Comparison of ENCODE assay signal across 15 cellular contexts in the genomic region with DNA sequence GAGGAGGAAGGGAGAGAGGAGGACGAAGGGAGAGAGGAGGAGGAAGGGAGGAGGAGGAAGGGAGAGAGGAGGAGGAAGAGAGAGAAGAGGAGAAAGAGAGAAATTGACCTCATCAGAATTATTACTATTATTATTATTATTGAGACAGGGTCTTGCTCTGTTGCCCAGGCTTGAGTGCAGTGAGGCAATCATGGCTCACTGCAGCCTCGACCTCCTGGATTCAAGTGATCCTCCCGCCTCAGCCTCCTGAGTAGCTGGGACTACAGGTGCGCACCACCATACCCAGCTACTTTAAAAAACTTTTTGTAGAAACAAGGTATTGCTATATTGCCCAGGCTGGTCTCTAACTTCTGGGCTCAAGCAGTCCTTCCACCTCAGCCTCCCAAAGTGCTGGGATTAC. TPM values are rescaled to one million over a fixed set of nuclear protein-coding genes. Genes with fewer than 3 reads are reported as not detected.
"Had no signal": no experiment of that assay in that cellular context is flagged by ENCODE, and none has a peak within 500 bp of the region (broad histone marks: within the 10 kb centered on the region; RNA-seq: fewer than 3 reads in every experiment).

No MANE protein-coding gene starts in this region.

RNA-seq across cellular contexts. Expression of gene CYP2W1, which starts 39.2 kb away (rescaled TPM):
- total RNA-seq: activated CD4-positive, alpha-beta memory T cell treated with anti-CD3 and anti-CD28 coated beads, Interleukin-2, amount 10 ng/mL, durations not matched to agents 7 days and 5 days; activated CD4-positive, alpha-beta T cell treated with anti-CD3 and anti-CD28 coated beads for 36 hours; activated CD4-positive, alpha-beta T cell treated with anti-CD3 and anti-CD28 coated beads, Interleukin-2, amount 10 ng/mL, durations not matched to agents 7 days and 5 days; activated CD8-positive, alpha-beta T cell treated with anti-CD3 and anti-CD28 coated beads, Interleukin-2, amount 10 ng/mL, durations not matched to agents 7 days and 5 days; activated naive CD8-positive, alpha-beta T cell treated with anti-CD3 and anti-CD28 coated beads, Interleukin-2, amount 10 ng/mL, durations not matched to agents 7 days and 5 days; activated T-cell treated with anti-CD3 and anti-CD28 coated beads, Interleukin-2, amount 50 U/mL, for 4 hours; activated T-cell treated with anti-CD3 and anti-CD28 coated beads, Interleukin-2, amount 50 U/mL, for 72 hours; activated T-helper 1 cell treated with anti-CD3 and anti-CD28 coated beads, Interleukin-12 subunit alpha, Interleukin-12 subunit beta, Interleukin-2, Interleukin-4 antibody, amounts not matched to agents 30 ng/mL and 10 ng/mL and 1 ng/mL, durations not matched to agents 14 hours and 24 hours and 36 hours; activated T-helper 17 cell treated with anti-CD3 and anti-CD28 coated beads, Interleukin-2, amount 50 U/mL, for 72 hours; ascending aorta; bronchial epithelial cell; T-helper 1 cell treated with Interleukin-12 subunit alpha and Interleukin-12 subunit beta and Interleukin-4 antibody, amounts not matched to agents 30 ng/mL and 1 ng/mL, for 36 hours; T-helper 17 cell; T-helper 2 cell treated with Interferon-gamma antibody and Interleukin-4, amounts not matched to agents 100 ng/mL and 5 ng/mL, for 36 hours; WTC11 had no signal
